Comparison of ENCODE assay signal across 8 cellular contexts in the genomic region with DNA sequence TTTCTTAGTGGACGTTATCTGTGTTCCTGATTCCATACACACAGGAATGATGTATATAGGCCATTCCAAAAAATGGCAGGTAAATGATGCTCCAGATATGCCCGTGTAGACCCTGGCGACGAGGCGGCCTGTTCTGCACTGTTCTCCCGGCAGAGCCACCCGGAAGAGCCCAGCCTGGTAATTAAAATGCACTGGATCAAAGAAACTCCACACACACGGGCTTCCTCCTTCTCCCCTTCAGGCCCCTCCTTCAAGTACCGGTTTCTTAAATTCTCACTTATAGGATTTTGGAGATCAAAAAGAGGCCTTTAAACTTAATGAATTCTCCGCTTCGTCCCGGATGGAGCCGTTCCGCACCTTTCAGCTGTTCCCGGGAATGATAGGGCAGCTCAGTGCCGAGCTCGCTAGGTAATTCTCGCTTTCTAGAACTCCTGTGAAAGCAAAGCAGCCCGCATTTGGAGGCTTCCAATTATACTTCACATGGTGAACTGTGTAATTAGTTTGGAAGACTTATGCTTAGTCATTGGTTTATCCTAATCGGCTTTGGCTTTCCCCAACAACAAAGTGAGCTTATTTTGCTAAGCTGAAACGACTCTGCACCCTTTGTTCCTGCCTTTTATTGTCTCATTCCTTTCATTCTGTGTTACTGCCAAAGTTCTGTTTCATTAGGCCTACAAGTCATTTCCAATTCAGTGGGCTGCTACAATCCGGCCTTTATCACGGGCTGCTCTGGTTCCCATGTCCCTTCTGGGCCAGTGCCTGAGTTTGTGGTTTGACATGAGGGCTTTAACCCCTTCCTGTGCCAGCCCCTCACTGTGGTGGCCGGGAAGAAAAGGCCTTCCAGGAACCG.
DNase-seq lines count a peak whose midpoint lies in the region; FAIRE-seq and TF ChIP-seq lines count a peak whose summit lies in the region.

No MANE protein-coding gene starts in this region.

- H3K18ac ChIP-seq in mesendoderm (ENCODE audit: low read length) = peak overlapping the region; percentile 25

- H3K79me1 ChIP-seq in mesendoderm (ENCODE audit: low read length) = peaks cover 1% of the 10 kb centered on the region

- DNase-seq in AG08396 (ENCODE audit: low spot score) (peak; percentile 22), mammary epithelial cell (no peak), mesendoderm (no peak), H54 (ENCODE audit: insufficient read length, low spot score) (no peak), NCI-H2196 treated with DMSO at 0.1 percent for 48 hours (lab: John Stamatoyannopoulos, UW; ENCODE audit: unreplicated experiment) (no peak), NCI-H1105 treated with DMSO at 0.1 percent for 48 hours (lab: John Stamatoyannopoulos, UW) (no peak)
- no peak for DNase-seq in central memory CD4-positive, alpha-beta T cell

- CTCF ChIA-PET in mammary epithelial cell (lab: Charles Lee; ENCODE audit: low non-redundant PET) = interaction anchor here (0.6 to 0.7 kb wide), 2 partner anchors 191 to 991 kb away, joined by 5 to 10 read pairs; no protein-coding TSS in a partner anchor

- H3K4me2 ChIP-seq in mammary epithelial cell (ENCODE audit: insufficient read depth, low read depth, low read length) (no peak overlapping the region), mesendoderm (ENCODE audit: low read length) (no peak overlapping the region)

- H3K79me2 ChIP-seq in mammary epithelial cell (ENCODE audit: insufficient read depth, low read length) (no peaks in the 10 kb centered on the region), mesendoderm (ENCODE audit: control insufficient read depth, insufficient read depth, low read length) (no peaks in the 10 kb centered on the region)

- peak overlapping the region; percentile 1 for H2AFZ ChIP-seq in mammary epithelial cell (ENCODE audit: low read depth, low read length)

- H3K4me3 ChIP-seq in HUES48 (ENCODE audit: low read depth, low read length) (no peak overlapping the region), mammary epithelial cell (replicated peaks in 1 of 3; ENCODE audit: insufficient read depth in 1 of 3, low read depth in 2 of 3, low read length in 3 of 3) (no peak overlapping the region), mesendoderm (ENCODE audit: low read length) (no peak overlapping the region)

- no peak for TF ChIP-seq POLR2A in H54 (IDR thresholded peaks at IDR 0.05; ENCODE audit: low read depth, low read length)

- TF ChIP-seq CTCF in mammary epithelial cell (conservative IDR thresholded peaks at IDR 0.05 in 1 of 2, IDR thresholded peaks at IDR 0.05 in 1 of 2; ENCODE audit: extremely low read depth in 1 of 2, insufficient read depth in 1 of 2, low read depth in 1 of 2, low read length in 2 of 2) = no peak

- no peak overlapping the region for H3K23ac ChIP-seq in mesendoderm (ENCODE audit: low read length)

- H3K4me1 ChIP-seq in HUES48 (ENCODE audit: control insufficient read depth, insufficient read depth, low read length) = peaks cover 44% of the 10 kb centered on the region
- no peaks in the 10 kb centered on the region for H3K4me1 ChIP-seq in mammary epithelial cell (ENCODE audit: insufficient read depth, low read length)
- H3K4me1 ChIP-seq in mesendoderm (ENCODE audit: control insufficient read depth, low read depth, low read length) = peaks cover 10% of the 10 kb centered on the region

- H3K4ac ChIP-seq in mesendoderm (ENCODE audit: low read depth, low read length) = no peak overlapping the region

- no peaks in the 10 kb centered on the region for H3K27me3 ChIP-seq in HUES48 (ENCODE audit: control insufficient read depth, insufficient read depth, low read length)
- H3K27me3 ChIP-seq in mammary epithelial cell (ENCODE audit: insufficient read depth, low read length) = no peaks in the 10 kb centered on the region
- no peaks in the 10 kb centered on the region for H3K27me3 ChIP-seq in mesendoderm (ENCODE audit: insufficient read depth, low read length, poor library complexity)

- intact Hi-C loops in mammary epithelial cell (cut with micrococcal nuclease) = loop anchor here (10.0 kb wide), 1 partner anchor 272 kb away; no protein-coding TSS in a partner anchor

- no peaks in the 10 kb centered on the region for H4K20me1 ChIP-seq in mammary epithelial cell (ENCODE audit: insufficient read depth, low read length)

- H3K56ac ChIP-seq in mesendoderm (ENCODE audit: low read length) = no peak overlapping the region

- H3K27ac ChIP-seq in HUES48 (ENCODE audit: low read depth, low read length) = peak overlapping the region; percentile 80
- H3K27ac ChIP-seq in mammary epithelial cell (ENCODE audit: insufficient read depth, low read depth, low read length) = no peak overlapping the region
- peak overlapping the region; percentile 8 for H3K27ac ChIP-seq in mesendoderm (ENCODE audit: low read depth, low read length)

- peaks cover 28% of the 10 kb centered on the region; the same call in 1 of the 2 replicates for H3K36me3 ChIP-seq in HUES48 (ENCODE audit: control insufficient read depth, insufficient read depth, low read length)
- H3K36me3 ChIP-seq in mammary epithelial cell (ENCODE audit: insufficient read depth, low read length) = no peaks in the 10 kb centered on the region
- no peaks in the 10 kb centered on the region for H3K36me3 ChIP-seq in mesendoderm (ENCODE audit: control insufficient read depth, insufficient read depth, low read length)

- H4K8ac ChIP-seq in mesendoderm (ENCODE audit: low read depth, low read length) = no peak overlapping the region

- no TSS peak for BruUV-seq in mammary epithelial cell (replicated peaks; lab: Mats Ljungman, UMichigan)

- no peak overlapping the region for H4K5ac ChIP-seq in mesendoderm (ENCODE audit: low read length)

- H3K9ac ChIP-seq in HUES48 (ENCODE audit: low read depth, low read length) (no peak overlapping the region), mammary epithelial cell (ENCODE audit: insufficient read depth, low read length) (no peak overlapping the region), mesendoderm (ENCODE audit: low read length) (peak overlapping the region; percentile 18)

- H2BK120ac ChIP-seq in mesendoderm (ENCODE audit: low read depth, low read length) = no peak overlapping the region

- no peak overlapping the region for H2BK15ac ChIP-seq in mesendoderm (replicated peaks; ENCODE audit: low read depth)

- no peaks in the 10 kb centered on the region for H3K9me3 ChIP-seq in HUES48 (ENCODE audit: control insufficient read depth, insufficient read depth, low read length)
- no peaks in the 10 kb centered on the region for H3K9me3 ChIP-seq in mammary epithelial cell (replicated peaks; ENCODE audit: insufficient read depth, low read length)

- in situ Hi-C loops in mammary epithelial cell (cut with MboI; ENCODE audit: low sequenced_read_pairs in 2 of 2) = no loop called here

- no peak overlapping the region for H2AK5ac ChIP-seq in mesendoderm (ENCODE audit: low read length)

- H2BK5ac ChIP-seq in mesendoderm (ENCODE audit: low read length) = no peak overlapping the region

- 53% methylated on average over 23 of the region's 25 CpGs for WGBS in mammary epithelial cell (ENCODE audit: low coverage, missing lambda C conversion rate)
- no CpG with 5 or more reads among the region's 25 CpGs for WGBS in mesendoderm (ENCODE audit: extremely low coverage, insufficient coverage, low lambda C conversion rate)

- dilution Hi-C loops in mammary epithelial cell (cut with HindIII; ENCODE audit: low sequenced_read_pairs) = no loop called here

- no peak for FAIRE-seq in H54 (lab: Jason Lieb, UNC)
